8 cellular contexts compared by ENCODE assay signal in genomic region chr20:46970937-46971630, GRCh38.
DNase-seq lines count a peak whose midpoint lies in the region; ATAC-seq and TF ChIP-seq lines count a peak whose summit lies in the region.
"Had no signal": no experiment of that assay in that cellular context is flagged by ENCODE, and none has a peak within 500 bp of the region (broad histone marks: within the 10 kb centered on the region; RNA-seq: fewer than 3 reads in every experiment).

No MANE protein-coding gene starts in this region.

- ATAC-seq in memory B cell (ENCODE audit: low read depth), result peak; percentile 35

- peak overlapping the region; percentile 59 for H3K9ac ChIP-seq in adipocyte (ENCODE audit: low read length)

- H3K27me3 Mint-ChIP-seq in memory B cell, result peaks cover 13% of the 10 kb centered on the region

- DNase-seq in Daoy (ENCODE audit: low read depth) (peak; percentile 79), LNCaP clone FGC (ENCODE audit: low read depth) (peak; percentile 69), adipocyte (ENCODE audit: low read depth) (peak; percentile 80), memory B cell (ENCODE audit: low spot score in 2 of 2) (no peak), NCI-H187 (lab: John Stamatoyannopoulos, UW) (no peak), OCI-M2 (lab: John Stamatoyannopoulos, UW; ENCODE audit: unreplicated experiment) (no peak)
- no peak for DNase-seq in stimulated activated CD4-positive, alpha-beta T cell treated with anti-CD3 and anti-CD28 coated beads, Interleukin-4, amount 100 ng/mL, for 24 hours

- no peak overlapping the region for H3K4me3 Mint-ChIP-seq in memory B cell

- peaks cover 27% of the 10 kb centered on the region for H3K4me1 ChIP-seq in adipocyte (ENCODE audit: control insufficient read depth, insufficient read depth, low read length)

- no peaks in the 10 kb centered on the region for H3K27me3 ChIP-seq in adipocyte (replicated peaks; ENCODE audit: control insufficient read depth, insufficient read depth, low read length)

- TF ChIP-seq CTCF in LNCaP clone FGC (IDR thresholded peaks at IDR 0.05; ENCODE audit: control insufficient read depth, extremely low read depth, insufficient read depth), result no peak

- H3K4me3 ChIP-seq in LNCaP clone FGC (ENCODE audit: low read depth, low read length), result no peak overlapping the region
- H3K4me3 ChIP-seq in adipocyte (ENCODE audit: low read length), result peak overlapping the region; percentile 43
- H3K4me3 ChIP-seq: thoracic aorta had no signal

- H3K9me3 ChIP-seq in adipocyte (ENCODE audit: control insufficient read depth, low read length), result no peaks in the 10 kb centered on the region
- H3K9me3 ChIP-seq: thoracic aorta had no signal

- peaks cover 3% of the 10 kb centered on the region for H3K4me1 Mint-ChIP-seq in memory B cell

- no peaks in the 10 kb centered on the region for H3K36me3 Mint-ChIP-seq in memory B cell

- H3K9me3 Mint-ChIP-seq in memory B cell, result peaks cover 2% of the 10 kb centered on the region

- H3K27ac Mint-ChIP-seq in memory B cell, result no peak overlapping the region

- H3K36me3 ChIP-seq in adipocyte (ENCODE audit: control insufficient read depth, insufficient read depth, low read length, severe bottlenecking), result no peaks in the 10 kb centered on the region
- H3K36me3 ChIP-seq: thoracic aorta had no signal

Comparison
In these comparisons a context has a peak if more than half of its experiments do, and no peak if none do; other contexts are left out.
1. DNase-seq: peak in Daoy (single experiment), LNCaP clone FGC (single experiment) and adipocyte (single experiment); none in memory B cell (0 of 2), NCI-H187 (0 of 2), OCI-M2 (single experiment) and stimulated activated CD4-positive, alpha-beta T cell treated with anti-CD3 and anti-CD28 coated beads, Interleukin-4, amount 100 ng/mL, for 24 hours (single experiment).